1 cellular context compared by ENCODE assay signal in genomic region chr1:236604218-236605029, GRCh38.
TF ChIP-seq lines count a peak whose summit lies in the region.

HEATR1 (minus strand) TSS chr1:236604516; CDS start chr1:236604095, 421 bp downstream.

TF ChIP-seq in SK-N-SH, 30 proteins besides CTCF, POLR2A, EP300 and RAD21 (continued from another document):
- TF ChIP-seq IRF3 (IDR thresholded peaks at IDR 0.05; ENCODE audit: low read depth, low read length) (no peak), ZBTB33 (IDR thresholded peaks at IDR 0.05; ENCODE audit: borderline replicate concordance, low read depth) (0 out of 2 replicates have a peak, but pooled peaks have one; percentile 23), ELF1 (IDR thresholded peaks at IDR 0.05) (peak; percentile 96), GABPA (IDR thresholded peaks at IDR 0.05; ENCODE audit: low read depth) (peak; percentile 95), TEAD4 (IDR thresholded peaks at IDR 0.05; ENCODE audit: borderline replicate concordance, insufficient read depth) (no peak), TAF1 (IDR thresholded peaks at IDR 0.05; ENCODE audit: borderline replicate concordance, low read depth, low read length) (0 out of 2 replicates have a peak, but pooled peaks have one; percentile 54), EZH2phosphoT487 (IDR thresholded peaks at IDR 0.05; ENCODE audit: borderline replicate concordance, low read depth) (no peak)
